ENCODE assay signal across 10 cellular contexts in the genomic region with DNA sequence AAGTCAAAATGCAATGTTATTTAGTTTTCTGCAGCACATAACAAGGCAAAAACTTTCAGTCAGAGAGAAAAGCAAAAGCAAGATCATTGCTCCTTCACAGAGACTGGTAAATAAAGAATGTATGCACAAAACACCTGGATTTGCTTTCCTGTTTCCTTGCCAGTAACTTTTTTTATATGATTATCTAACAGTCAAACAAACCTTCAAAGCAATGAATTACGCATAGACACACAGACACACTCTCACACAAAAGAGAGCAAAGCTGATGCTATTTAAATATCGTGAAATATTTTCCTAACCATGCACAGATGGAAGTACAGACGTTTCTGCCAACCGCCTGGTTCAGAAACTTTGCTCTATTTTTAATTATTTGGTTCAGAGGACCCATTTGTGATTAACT. TPM values are rescaled to one million over a fixed set of nuclear protein-coding genes. Genes with fewer than 3 reads are reported as not detected.
DNase-seq lines count a peak whose midpoint lies in the region; ATAC-seq, FAIRE-seq and TF ChIP-seq lines count a peak whose summit lies in the region.
"Had no signal": no experiment of that assay in that cellular context is flagged by ENCODE, and none has a peak within 500 bp of the region (broad histone marks: within the 10 kb centered on the region; RNA-seq: fewer than 3 reads in every experiment).

No MANE protein-coding gene starts in this region.

- peaks cover 59% of the 10 kb centered on the region for H3K36me3 Mint-ChIP-seq in effector memory CD8-positive, alpha-beta T cell (ENCODE audit: insufficient read depth)
- H3K36me3 Mint-ChIP-seq in osteocyte (ENCODE audit: unreplicated experiment) = peaks cover 20% of the 10 kb centered on the region

- H4K20me1 ChIP-seq in Loucy (ENCODE audit: insufficient read depth, low read length, poor library complexity, severe bottlenecking) = peaks cover 11% of the 10 kb centered on the region

- H3F3A ChIP-seq in Loucy (ENCODE audit: low read depth) = 0 out of 2 replicates have a peak, but pooled peaks cover 6% of the 10 kb centered on the region

- no peak for TF ChIP-seq POLR2A in H54 (IDR thresholded peaks at IDR 0.05; ENCODE audit: low read depth, low read length)

- H3K27ac ChIP-seq in ACC112 (ENCODE audit: low read depth, low read length) = peak overlapping the region; percentile 20; the same call in 1 of the 2 replicates

- ATAC-seq in effector memory CD8-positive, alpha-beta T cell (replicated peaks) = no peak
- ATAC-seq in HG02840 (IDR thresholded peaks at IDR 0.05; ENCODE audit: low FRiP score, unreplicated experiment) = no peak

- no peak for DNase-seq in effector memory CD8-positive, alpha-beta T cell
- no peak for DNase-seq in osteocyte (ENCODE audit: extremely low spot score, unreplicated experiment)
- DNase-seq in H54 (ENCODE audit: insufficient read length, low spot score) = no peak
- DNase-seq in foreskin fibroblast = no peak
- no peak for DNase-seq in NCI-H2227 treated with DMSO at 0.1 percent for 48 hours (lab: John Stamatoyannopoulos, UW)
- DNase-seq: activated CD4-positive, CD25-positive, alpha-beta regulatory T cell treated with anti-CD3 and anti-CD28 coated beads, Interleukin-2, amount 50 U/mL, for 72 hours had no signal

- no peak for TF ChIP-seq CTCF in Loucy (conservative IDR thresholded peaks at IDR 0.05; ENCODE audit: low read length)
- no peak for TF ChIP-seq CTCF in osteocyte (IDR thresholded peaks at IDR 0.05)
- no peak for TF ChIP-seq CTCF in foreskin fibroblast (IDR thresholded peaks at IDR 0.05; ENCODE audit: low read depth, low read length)

- H3K4me3 ChIP-seq in ACC112 (ENCODE audit: low read depth, low read length) (peak overlapping the region; percentile 57), Loucy (ENCODE audit: low read length, poor library complexity, severe bottlenecking) (peak overlapping the region; percentile 19), foreskin fibroblast (ENCODE audit: low read depth in 1 of 2, low read length in 2 of 2) (no peak overlapping the region)

- H3K27me3 Mint-ChIP-seq in effector memory CD8-positive, alpha-beta T cell = no peaks in the 10 kb centered on the region
- H3K27me3 Mint-ChIP-seq in osteocyte (ENCODE audit: unreplicated experiment) = no peaks in the 10 kb centered on the region

- H3K4me1 ChIP-seq in ACC112 (ENCODE audit: control insufficient read depth, insufficient read depth, low read length, unreplicated experiment) (peaks cover 41% of the 10 kb centered on the region), Loucy (ENCODE audit: insufficient read depth, low read length, poor library complexity, severe bottlenecking) (peaks cover 37% of the 10 kb centered on the region)

- peak overlapping the region; percentile 2 to 17 for H3K27ac Mint-ChIP-seq in effector memory CD8-positive, alpha-beta T cell
- H3K27ac Mint-ChIP-seq in osteocyte (ENCODE audit: unreplicated experiment) = peak overlapping the region; percentile 79

- no peaks in the 10 kb centered on the region for H3K27me3 ChIP-seq in ACC112 (ENCODE audit: insufficient read depth, low read length)
- no peaks in the 10 kb centered on the region for H3K27me3 ChIP-seq in Loucy (ENCODE audit: insufficient read depth, low read length, poor library complexity, severe bottlenecking)

- FAIRE-seq in H54 (lab: Jason Lieb, UNC) = no peak
- FAIRE-seq: H1 had no signal

- peak overlapping the region; percentile 39 for H3K4me2 ChIP-seq in Loucy (ENCODE audit: low read depth, low read length, poor library complexity, severe bottlenecking)

- no peaks in the 10 kb centered on the region for H3K9me2 ChIP-seq in Loucy (replicated peaks; ENCODE audit: low read depth, low read length)

- H3K9ac ChIP-seq in Loucy (ENCODE audit: low read depth, low read length, poor library complexity, severe bottlenecking) = peak overlapping the region; percentile 7

- H3K4me1 Mint-ChIP-seq in effector memory CD8-positive, alpha-beta T cell (ENCODE audit: low read depth in 2 of 2) = peaks cover 37 to 63% of the 10 kb centered on the region in 2 donors
- peaks cover 53% of the 10 kb centered on the region for H3K4me1 Mint-ChIP-seq in osteocyte (ENCODE audit: unreplicated experiment)

- H3K36me3 ChIP-seq in ACC112 (ENCODE audit: insufficient read depth, low read length) (no peaks in the 10 kb centered on the region), Loucy (ENCODE audit: insufficient read depth, low read length) (peaks cover 18% of the 10 kb centered on the region; the same call in 1 of the 2 replicates)

- no peak overlapping the region for H3K4me3 Mint-ChIP-seq in effector memory CD8-positive, alpha-beta T cell
- no peak overlapping the region for H3K4me3 Mint-ChIP-seq in osteocyte (ENCODE audit: unreplicated experiment)

- no peaks in the 10 kb centered on the region for H3K9me3 Mint-ChIP-seq in effector memory CD8-positive, alpha-beta T cell
- no peaks in the 10 kb centered on the region for H3K9me3 Mint-ChIP-seq in osteocyte (ENCODE audit: unreplicated experiment)

- no peaks in the 10 kb centered on the region for H3K9me3 ChIP-seq in Loucy (ENCODE audit: insufficient read depth, low read depth, low read length)

- H3K79me2 ChIP-seq in ACC112 (ENCODE audit: control insufficient read depth, insufficient read depth, low read length, unreplicated experiment) (peaks cover 29% of the 10 kb centered on the region), Loucy (ENCODE audit: insufficient read depth, low read length) (peaks cover 37% of the 10 kb centered on the region; the same call in 1 of the 2 replicates)

- H2AFZ ChIP-seq in ACC112 (ENCODE audit: low read length, unreplicated experiment) = no peak overlapping the region
- H2AFZ ChIP-seq in Loucy (ENCODE audit: low read length) = no peak overlapping the region

RNA-seq across cellular contexts. Expression of a gene that starts 24.4 kb away (rescaled TPM):
- total RNA-seq in osteocyte = 51.6 and 54.4 TPM in 2 replicates

Comparison
In these comparisons a context has a peak if more than half of its experiments do, and no peak if none do; other contexts are left out.
1. H3K4me3 ChIP-seq: peak in ACC112 (single experiment) and Loucy (single experiment); none in foreskin fibroblast (0 of 2).